8 cellular contexts compared by ENCODE assay signal in the genomic region with DNA sequence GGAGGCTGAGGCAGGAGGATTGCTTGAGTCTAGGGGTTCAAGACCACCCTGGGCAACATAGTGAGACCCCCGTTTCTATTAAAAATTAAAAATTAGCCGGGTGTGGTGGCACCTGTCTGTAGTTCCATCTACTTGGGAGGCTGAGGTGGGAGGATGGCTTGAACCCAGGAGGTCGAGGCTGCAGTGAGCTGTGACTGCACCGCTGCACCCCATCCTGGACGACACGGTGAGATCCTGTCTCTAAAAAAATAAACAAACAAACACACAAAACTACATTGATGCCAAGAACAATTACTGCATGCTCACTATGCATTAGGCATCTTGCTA. TPM values are rescaled to one million over a fixed set of nuclear protein-coding genes. Genes with fewer than 3 reads are reported as not detected.
A peak's percentile ranks its signal among the peaks of the same experiment; 100 is the strongest.
DNase-seq lines count a peak whose midpoint lies in the region; ATAC-seq and TF ChIP-seq lines count a peak whose summit lies in the region.

No MANE protein-coding gene starts in this region.

- ATAC-seq in naive thymus-derived CD8-positive, alpha-beta T cell: no peak

- no peaks in the 10 kb centered on the region for H3K36me3 ChIP-seq in Loucy (ENCODE audit: insufficient read depth, low read length)

- peaks cover 9% of the 10 kb centered on the region for H3K27me3 ChIP-seq in Loucy (ENCODE audit: insufficient read depth, low read length, poor library complexity, severe bottlenecking)

- no peaks in the 10 kb centered on the region for H3K9me2 ChIP-seq in Loucy (replicated peaks; ENCODE audit: low read depth, low read length)

- H3K4me1 Mint-ChIP-seq in dendritic cell treated with granulocyte-macrophage colony-stimulating factor and Interleukin-4, amounts not matched to agents 40 ng/mL and 50 ng/mL, for 4 days (ENCODE audit: low read depth): peaks cover 57% of the 10 kb centered on the region
- H3K4me1 Mint-ChIP-seq in naive thymus-derived CD8-positive, alpha-beta T cell: peaks cover 40 to 56% (median 47%) of the 10 kb centered on the region in 4 donors

- TF ChIP-seq CTCF in AG10803 (conservative IDR thresholded peaks at IDR 0.05; ENCODE audit: low read length) (no peak), Loucy (conservative IDR thresholded peaks at IDR 0.05; ENCODE audit: low read length) (no peak)

- no peaks in the 10 kb centered on the region for H3K36me3 Mint-ChIP-seq in dendritic cell treated with granulocyte-macrophage colony-stimulating factor and Interleukin-4, amounts not matched to agents 40 ng/mL and 50 ng/mL, for 4 days (ENCODE audit: low read depth)
- H3K36me3 Mint-ChIP-seq in naive thymus-derived CD8-positive, alpha-beta T cell: no peaks in the 10 kb centered on the region

- peak overlapping the region; percentile 82 for H3K4me3 Mint-ChIP-seq in dendritic cell treated with granulocyte-macrophage colony-stimulating factor and Interleukin-4, amounts not matched to agents 40 ng/mL and 50 ng/mL, for 4 days
- H3K4me3 Mint-ChIP-seq in naive thymus-derived CD8-positive, alpha-beta T cell: peak overlapping the region; percentile 77 to 92 (median 88)

- peaks cover 44% of the 10 kb centered on the region for H3K4me1 ChIP-seq in Loucy (ENCODE audit: insufficient read depth, low read length, poor library complexity, severe bottlenecking)

- peak overlapping the region; percentile 74 for H3K27ac Mint-ChIP-seq in dendritic cell treated with granulocyte-macrophage colony-stimulating factor and Interleukin-4, amounts not matched to agents 40 ng/mL and 50 ng/mL, for 4 days
- H3K27ac Mint-ChIP-seq in naive thymus-derived CD8-positive, alpha-beta T cell: peak overlapping the region; percentile 71 to 93 (median 84)

- POLR2A ChIA-PET in naive thymus-derived CD8-positive, alpha-beta T cell (lab: Charles Lee): interaction anchor here (1.2 to 3.0 kb wide), 2 partner anchors 49 to 108 kb away, joined by 3 to 11 read pairs; a partner anchor contains a TSS

- peaks cover 14% of the 10 kb centered on the region for H4K20me1 ChIP-seq in Loucy (ENCODE audit: insufficient read depth, low read length, poor library complexity, severe bottlenecking)

- H2AFZ ChIP-seq in Loucy (ENCODE audit: low read length): no peak overlapping the region

- peaks cover 4% of the 10 kb centered on the region for H3K27me3 Mint-ChIP-seq in dendritic cell treated with granulocyte-macrophage colony-stimulating factor and Interleukin-4, amounts not matched to agents 40 ng/mL and 50 ng/mL, for 4 days
- H3K27me3 Mint-ChIP-seq in naive thymus-derived CD8-positive, alpha-beta T cell: no peaks in the 10 kb centered on the region

- no peaks in the 10 kb centered on the region for H3K9me3 Mint-ChIP-seq in dendritic cell treated with granulocyte-macrophage colony-stimulating factor and Interleukin-4, amounts not matched to agents 40 ng/mL and 50 ng/mL, for 4 days
- H3K9me3 Mint-ChIP-seq in naive thymus-derived CD8-positive, alpha-beta T cell: no peaks in the 10 kb centered on the region

- H3K9me3 ChIP-seq in Loucy (ENCODE audit: insufficient read depth, low read depth, low read length): no peaks in the 10 kb centered on the region

- peak overlapping the region; percentile 65 for H3K4me2 ChIP-seq in Loucy (ENCODE audit: low read depth, low read length, poor library complexity, severe bottlenecking)

- H3K9ac ChIP-seq in Loucy (ENCODE audit: low read depth, low read length, poor library complexity, severe bottlenecking): peak overlapping the region; percentile 41

- intact Hi-C loops in dendritic cell treated with granulocyte-macrophage colony-stimulating factor and Interleukin-4, amounts not matched to agents 40 ng/mL and 50 ng/mL, for 4 days (cut with micrococcal nuclease): loop anchor here (10.0 kb wide), 1 partner anchor 48 kb away; a partner anchor contains a TSS

- DNase-seq in AG10803 (ENCODE audit: low read depth) (no peak), activated gamma-delta T cell treated with Interleukin-2 at 50 U/mL for 16 hours (no peak), HK-2 (ENCODE audit: unreplicated experiment) (no peak), GOT3 (lab: John Stamatoyannopoulos, UW) (no peak), NCI-H774 (lab: John Stamatoyannopoulos, UW) (no peak)
- no peak for DNase-seq in naive thymus-derived CD8-positive, alpha-beta T cell

- H3K4me3 ChIP-seq in AG10803 (ENCODE audit: low read length) (peak overlapping the region; percentile 93), Loucy (ENCODE audit: low read length, poor library complexity, severe bottlenecking) (peak overlapping the region; percentile 75)

- H3F3A ChIP-seq in Loucy (ENCODE audit: low read depth): peaks cover 23% of the 10 kb centered on the region

- peaks cover 44% of the 10 kb centered on the region for H3K79me2 ChIP-seq in Loucy (ENCODE audit: insufficient read depth, low read length)

RNA-seq across cellular contexts. Expression of a gene that starts 0.8 kb away (rescaled TPM):
- 10 to 100 TPM; 19.2 to 19.7 TPM for total RNA-seq in naive thymus-derived CD8-positive, alpha-beta T cell
- polyA plus RNA-seq in naive thymus-derived CD8-positive, alpha-beta T cell: 10 to 100 TPM in 2 of 3 donors, 1 to 10 TPM in 1; 8.9 to 21.7 (median 16.5) TPM

RNA-seq across cellular contexts. Expression of a gene that starts 48.0 kb away (rescaled TPM):
- total RNA-seq in naive thymus-derived CD8-positive, alpha-beta T cell: 100 to 1,000 TPM; 153 to 162 TPM
- 100 to 1,000 TPM in 2 of 3 donors, 10 to 100 TPM in 1; 96.5 to 164 (median 114) TPM for polyA plus RNA-seq in naive thymus-derived CD8-positive, alpha-beta T cell
